8 cellular contexts compared by ENCODE assay signal in genomic region chr22:37498289-37498909, GRCh38. TPM values are rescaled to one million over a fixed set of nuclear protein-coding genes. Genes with fewer than 3 reads are reported as not detected.
DNase-seq lines count a peak whose midpoint lies in the region; ATAC-seq and TF ChIP-seq lines count a peak whose summit lies in the region.

No MANE protein-coding gene starts in this region.

- peak; percentile 67 for TF ChIP-seq CTCF in chondrocyte (IDR thresholded peaks at IDR 0.05)
- TF ChIP-seq CTCF in progenitor cell of endocrine pancreas (IDR thresholded peaks at IDR 0.05; ENCODE audit: unreplicated experiment) = peak; percentile 80

- H3K4me3 Mint-ChIP-seq in chondrocyte (ENCODE audit: unreplicated experiment) = no peak overlapping the region
- H3K4me3 Mint-ChIP-seq in progenitor cell of endocrine pancreas (ENCODE audit: low read depth) = no peak overlapping the region

- H3K9me3 Mint-ChIP-seq in chondrocyte (ENCODE audit: low read depth) = no peaks in the 10 kb centered on the region
- H3K9me3 Mint-ChIP-seq in progenitor cell of endocrine pancreas (ENCODE audit: low read depth) = no peaks in the 10 kb centered on the region

- ATAC-seq in HG02885 (IDR thresholded peaks at IDR 0.05; ENCODE audit: poor library complexity, unreplicated experiment) = peak; percentile 50
- ATAC-seq in GM21515 (IDR thresholded peaks at IDR 0.05; ENCODE audit: unreplicated experiment) = no peak
- no peak for ATAC-seq in GM21723 (IDR thresholded peaks at IDR 0.05; ENCODE audit: unreplicated experiment)

- peaks cover 4% of the 10 kb centered on the region for H3K36me3 Mint-ChIP-seq in chondrocyte (ENCODE audit: low read depth)
- peaks cover 24% of the 10 kb centered on the region for H3K36me3 Mint-ChIP-seq in progenitor cell of endocrine pancreas (ENCODE audit: insufficient read depth)

- DNase-seq in COLO668 (lab: John Stamatoyannopoulos, UW; ENCODE audit: unreplicated experiment) = peak; percentile 80
- DNase-seq in activated CD4-positive, CD25-positive, alpha-beta regulatory T cell treated with anti-CD3 and anti-CD28 coated beads, Interleukin-2, amount 50 U/mL, for 16 hours (ENCODE audit: low read depth, low spot score) = peak; percentile 38
- no peak for DNase-seq in chondrocyte (ENCODE audit: low spot score)
- DNase-seq in progenitor cell of endocrine pancreas (ENCODE audit: low spot score, unreplicated experiment) = peak; percentile 73
- no peak for DNase-seq in superior temporal gyrus (ENCODE audit: extremely low spot score)

- peaks cover 65% of the 10 kb centered on the region for H3K4me1 Mint-ChIP-seq in chondrocyte (ENCODE audit: low read depth)
- H3K4me1 Mint-ChIP-seq in progenitor cell of endocrine pancreas (ENCODE audit: low read depth) = peaks cover 41% of the 10 kb centered on the region

- H3K27ac Mint-ChIP-seq in chondrocyte (ENCODE audit: unreplicated experiment) = peak overlapping the region; percentile 32
- peak overlapping the region; percentile 33 for H3K27ac Mint-ChIP-seq in progenitor cell of endocrine pancreas

- H3K27me3 Mint-ChIP-seq in chondrocyte (ENCODE audit: low read depth) (no peaks in the 10 kb centered on the region), progenitor cell of endocrine pancreas (no peaks in the 10 kb centered on the region)

RNA-seq across cellular contexts. Expression of gene MFNG, which starts 12.2 kb away (rescaled TPM):
- total RNA-seq in chondrocyte (1.1 to 2.1 TPM (median 1.2 TPM) in 3 replicates), progenitor cell of endocrine pancreas (3.2 and 5.9 TPM in 2 replicates)

RNA-seq across cellular contexts. Expression of gene CARD10, which starts 20.8 kb away (rescaled TPM):
- total RNA-seq in chondrocyte (7.0 to 14.2 TPM (median 13.5 TPM) in 3 replicates), progenitor cell of endocrine pancreas (44.1 and 46.7 TPM in 2 replicates)

Comparison
In these comparisons a context has a peak if more than half of its experiments do, and no peak if none do; other contexts are left out.
1. DNase-seq: peak in COLO668 (single experiment), activated CD4-positive, CD25-positive, alpha-beta regulatory T cell treated with anti-CD3 and anti-CD28 coated beads, Interleukin-2, amount 50 U/mL, for 16 hours (single experiment) and progenitor cell of endocrine pancreas (single experiment); none in chondrocyte (single experiment) and superior temporal gyrus (single experiment).